10 cellular contexts compared by ENCODE assay signal in genomic region chr7:28329616-28330373, GRCh38.
DNase-seq lines count a peak whose midpoint lies in the region; ATAC-seq and TF ChIP-seq lines count a peak whose summit lies in the region.
"Had no signal": no experiment of that assay in that cellular context is flagged by ENCODE, and none has a peak within 500 bp of the region (broad histone marks: within the 10 kb centered on the region; RNA-seq: fewer than 3 reads in every experiment).

No MANE protein-coding gene starts in this region.

- peak; percentile 76 for DNase-seq in activated CD4-positive, alpha-beta T cell treated with anti-CD3 and anti-CD28 coated beads, Interleukin-2, amount 10 ng/mL, durations not matched to agents 24 days and 14 days
- no peak for DNase-seq in activated CD4-positive, alpha-beta T cell treated with anti-CD3 and anti-CD28 coated beads, Interleukin-2, amount 50 U/mL, for 1 hour
- no peak for DNase-seq in MG63
- peak; percentile 19 for DNase-seq in activated naive CD8-positive, alpha-beta T cell treated with anti-CD3 and anti-CD28 coated beads for 36 hours
- no peak for DNase-seq in stimulated activated effector memory CD8-positive, alpha-beta T cell treated with anti-CD3 and anti-CD28 coated beads, Interleukin-12 subunit alpha, Interleukin-12 subunit beta, amount 100 ng/mL, for 72 hours (ENCODE audit: low spot score in 2 of 2)
- DNase-seq in kidney tubule cell (ENCODE audit: low spot score): no peak
- DNase-seq in NCI-H2227 treated with DMSO at 0.1 percent for 48 hours (lab: John Stamatoyannopoulos, UW): no peak
- no peak for DNase-seq in testis
- DNase-seq: NCI-H1105 treated with DMSO at 0.1 percent for 48 hours, psoas muscle had no signal

- peak; percentile 67 for ATAC-seq in stimulated activated effector memory CD8-positive, alpha-beta T cell treated with anti-CD3 and anti-CD28 coated beads, Interleukin-12 subunit alpha, Interleukin-12 subunit beta, amount 100 ng/mL, for 72 hours

- 43 to 52% methylated on average over 6 of the region's 6 CpGs for WGBS in testis, 2 donors

- peak overlapping the region; percentile 50 for H3K4me3 Mint-ChIP-seq in activated CD4-positive, alpha-beta T cell treated with anti-CD3 and anti-CD28 coated beads, Interleukin-2, amount 10 ng/mL, durations not matched to agents 24 days and 14 days
- no peak overlapping the region for H3K4me3 Mint-ChIP-seq in activated naive CD8-positive, alpha-beta T cell treated with anti-CD3 and anti-CD28 coated beads for 36 hours
- peak overlapping the region; percentile 7 for H3K4me3 Mint-ChIP-seq in stimulated activated effector memory CD8-positive, alpha-beta T cell treated with anti-CD3 and anti-CD28 coated beads, Interleukin-12 subunit alpha, Interleukin-12 subunit beta, amount 100 ng/mL, for 72 hours

- no peaks in the 10 kb centered on the region for H3K36me3 Mint-ChIP-seq in activated CD4-positive, alpha-beta T cell treated with anti-CD3 and anti-CD28 coated beads, Interleukin-2, amount 10 ng/mL, durations not matched to agents 24 days and 14 days (ENCODE audit: low read depth)
- H3K36me3 Mint-ChIP-seq in activated naive CD8-positive, alpha-beta T cell treated with anti-CD3 and anti-CD28 coated beads for 36 hours: peaks cover 1% of the 10 kb centered on the region
- H3K36me3 Mint-ChIP-seq in stimulated activated effector memory CD8-positive, alpha-beta T cell treated with anti-CD3 and anti-CD28 coated beads, Interleukin-12 subunit alpha, Interleukin-12 subunit beta, amount 100 ng/mL, for 72 hours: no peaks in the 10 kb centered on the region

- H3K27me3 ChIP-seq in MG63: no peaks in the 10 kb centered on the region
- no peaks in the 10 kb centered on the region for H3K27me3 ChIP-seq in testis

- TF ChIP-seq CTCF in testis (IDR thresholded peaks at IDR 0.05): no peak

- intact Hi-C loops in activated CD4-positive, alpha-beta T cell treated with anti-CD3 and anti-CD28 coated beads, Interleukin-2, amount 10 ng/mL, durations not matched to agents 24 days and 14 days (cut with micrococcal nuclease): loop anchor here (1.0 to 2.0 kb wide), 2 partner anchors 37 to 292 kb away; no protein-coding TSS in a partner anchor
- intact Hi-C loops in testis (cut with DNase I; ENCODE audit: low total_unique reads): no loop called here

- peaks cover 8% of the 10 kb centered on the region for H3K27me3 Mint-ChIP-seq in activated CD4-positive, alpha-beta T cell treated with anti-CD3 and anti-CD28 coated beads, Interleukin-2, amount 10 ng/mL, durations not matched to agents 24 days and 14 days
- H3K27me3 Mint-ChIP-seq in activated naive CD8-positive, alpha-beta T cell treated with anti-CD3 and anti-CD28 coated beads for 36 hours: no peaks in the 10 kb centered on the region

- no peak for TF ChIP-seq POLR2A in testis (IDR thresholded peaks at IDR 0.05)

- H3K9me3 ChIP-seq in MG63 (peaks cover 4% of the 10 kb centered on the region), testis (no peaks in the 10 kb centered on the region)
- H3K9me3 ChIP-seq: psoas muscle had no signal

- H3K27ac ChIP-seq in testis: no peak overlapping the region
- H3K27ac ChIP-seq: psoas muscle had no signal

- H3K4me1 ChIP-seq in testis: no peaks in the 10 kb centered on the region
- H3K4me1 ChIP-seq: psoas muscle had no signal

- no peak overlapping the region for H3K27ac Mint-ChIP-seq in activated CD4-positive, alpha-beta T cell treated with anti-CD3 and anti-CD28 coated beads, Interleukin-2, amount 10 ng/mL, durations not matched to agents 24 days and 14 days
- H3K27ac Mint-ChIP-seq in activated naive CD8-positive, alpha-beta T cell treated with anti-CD3 and anti-CD28 coated beads for 36 hours: peak overlapping the region; percentile 19
- H3K27ac Mint-ChIP-seq in stimulated activated effector memory CD8-positive, alpha-beta T cell treated with anti-CD3 and anti-CD28 coated beads, Interleukin-12 subunit alpha, Interleukin-12 subunit beta, amount 100 ng/mL, for 72 hours: no peak overlapping the region

- no peaks in the 10 kb centered on the region for H3K36me3 ChIP-seq in MG63
- no peaks in the 10 kb centered on the region for H3K36me3 ChIP-seq in testis (ENCODE audit: low read depth, missing control alignments)

- peaks cover 15% of the 10 kb centered on the region for H3K9me3 Mint-ChIP-seq in activated CD4-positive, alpha-beta T cell treated with anti-CD3 and anti-CD28 coated beads, Interleukin-2, amount 10 ng/mL, durations not matched to agents 24 days and 14 days
- H3K9me3 Mint-ChIP-seq in activated naive CD8-positive, alpha-beta T cell treated with anti-CD3 and anti-CD28 coated beads for 36 hours: peaks cover 8% of the 10 kb centered on the region
- H3K9me3 Mint-ChIP-seq in stimulated activated effector memory CD8-positive, alpha-beta T cell treated with anti-CD3 and anti-CD28 coated beads, Interleukin-12 subunit alpha, Interleukin-12 subunit beta, amount 100 ng/mL, for 72 hours: peaks cover 3% of the 10 kb centered on the region

- H3K4me1 Mint-ChIP-seq in activated CD4-positive, alpha-beta T cell treated with anti-CD3 and anti-CD28 coated beads, Interleukin-2, amount 10 ng/mL, durations not matched to agents 24 days and 14 days: peaks cover 19% of the 10 kb centered on the region
- peaks cover 42% of the 10 kb centered on the region for H3K4me1 Mint-ChIP-seq in activated naive CD8-positive, alpha-beta T cell treated with anti-CD3 and anti-CD28 coated beads for 36 hours
- peaks cover 10% of the 10 kb centered on the region for H3K4me1 Mint-ChIP-seq in stimulated activated effector memory CD8-positive, alpha-beta T cell treated with anti-CD3 and anti-CD28 coated beads, Interleukin-12 subunit alpha, Interleukin-12 subunit beta, amount 100 ng/mL, for 72 hours

- H3K4me3 ChIP-seq in MG63 (0 out of 2 replicates have a peak overlapping the region, but pooled peaks have one; percentile 2), testis (no peak overlapping the region)
- H3K4me3 ChIP-seq: psoas muscle had no signal

Comparison
In these comparisons a context has a peak if more than half of its experiments do, and no peak if none do; other contexts are left out.
1. DNase-seq: peak in activated CD4-positive, alpha-beta T cell treated with anti-CD3 and anti-CD28 coated beads, Interleukin-2, amount 10 ng/mL, durations not matched to agents 24 days and 14 days (single experiment) and activated naive CD8-positive, alpha-beta T cell treated with anti-CD3 and anti-CD28 coated beads for 36 hours (single experiment); none in activated CD4-positive, alpha-beta T cell treated with anti-CD3 and anti-CD28 coated beads, Interleukin-2, amount 50 U/mL, for 1 hour (single experiment), MG63 (single experiment), stimulated activated effector memory CD8-positive, alpha-beta T cell treated with anti-CD3 and anti-CD28 coated beads, Interleukin-12 subunit alpha, Interleukin-12 subunit beta, amount 100 ng/mL, for 72 hours (0 of 2), kidney tubule cell (single experiment), NCI-H2227 treated with DMSO at 0.1 percent for 48 hours (single experiment) and testis (single experiment).